Comparison of ENCODE assay signal across 2 cellular contexts in genomic region chr9:120936011-120936763, GRCh38.
A peak's percentile ranks its signal among the peaks of the same experiment; 100 is the strongest.
TF ChIP-seq lines count a peak whose summit lies in the region.

No MANE protein-coding gene starts in this region.

TF ChIP-seq in A549, 52 proteins besides CTCF, POLR2A, EP300 and RAD21:
- TF ChIP-seq MAX (IDR thresholded peaks at IDR 0.05) (peak; percentile 52), HES2 (IDR thresholded peaks at IDR 0.05) (no peak), MAFK (IDR thresholded peaks at IDR 0.05; ENCODE audit: partially characterized antibody) (peak; percentile 68), RCOR1 (IDR thresholded peaks at IDR 0.05; ENCODE audit: low read depth, low read length) (no peak), EHMT2 (IDR thresholded peaks at IDR 0.05; ENCODE audit: low read depth) (no peak), HDAC2 (IDR thresholded peaks at IDR 0.05) (no peak), TP53 (CRISPR knock-in tag; IDR thresholded peaks at IDR 0.05) (no peak), MAZ (IDR thresholded peaks at IDR 0.05; ENCODE audit: borderline replicate concordance, low read depth, low read length) (no peak), SMC3 (IDR thresholded peaks at IDR 0.05) (peak; percentile 94), CBX8 (IDR thresholded peaks at IDR 0.05) (no peak), SREBF2 (IDR thresholded peaks at IDR 0.05) (no peak), KDM5A (IDR thresholded peaks at IDR 0.05) (no peak), POLR2AphosphoS2 (conservative IDR thresholded peaks at IDR 0.05; ENCODE audit: low read length) (no peak), HEYL (CRISPR knock-in tag; IDR thresholded peaks at IDR 0.05) (no peak), FOXS1 (CRISPR knock-in tag; IDR thresholded peaks at IDR 0.05) (no peak), MYC (IDR thresholded peaks at IDR 0.05; ENCODE audit: borderline replicate concordance, low read length) (no peak), CBX2 (IDR thresholded peaks at IDR 0.05; ENCODE audit: borderline replicate concordance, low read depth) (no peak), RFX5 (IDR thresholded peaks at IDR 0.05) (no peak), TFCP2L1 (CRISPR knock-in tag; IDR thresholded peaks at IDR 0.05) (no peak)
- TF ChIP-seq, protein P1, sequence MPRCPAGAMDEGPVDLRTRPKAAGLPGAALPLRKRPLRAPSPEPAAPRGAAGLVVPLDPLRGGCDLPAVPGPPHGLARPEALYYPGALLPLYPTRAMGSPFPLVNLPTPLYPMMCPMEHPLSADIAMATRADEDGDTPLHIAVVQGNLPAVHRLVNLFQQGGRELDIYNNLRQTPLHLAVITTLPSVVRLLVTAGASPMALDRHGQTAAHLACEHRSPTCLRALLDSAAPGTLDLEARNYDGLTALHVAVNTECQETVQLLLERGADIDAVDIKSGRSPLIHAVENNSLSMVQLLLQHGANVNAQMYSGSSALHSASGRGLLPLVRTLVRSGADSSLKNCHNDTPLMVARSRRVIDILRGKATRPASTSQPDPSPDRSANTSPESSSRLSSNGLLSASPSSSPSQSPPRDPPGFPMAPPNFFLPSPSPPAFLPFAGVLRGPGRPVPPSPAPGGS (IDR thresholded peaks at IDR 0.05): no peak

TF ChIP-seq in H1, 55 proteins besides CTCF, POLR2A, EP300 and RAD21:
- TF ChIP-seq SRF (IDR thresholded peaks at IDR 0.05; ENCODE audit: low read depth, low read length): no peak
- 0 out of 2 replicates have a peak, but pooled peaks have one; percentile 14 for TF ChIP-seq MAX (IDR thresholded peaks at IDR 0.05)
